In genomic region chr7:33757563-33758165, GRCh38 we compare ENCODE assay signal across 8 cellular contexts.
DNase-seq lines count a peak whose midpoint lies in the region; ATAC-seq and TF ChIP-seq lines count a peak whose summit lies in the region.

No MANE protein-coding gene starts in this region.

- DNase-seq in NCI-H2196 (lab: John Stamatoyannopoulos, UW; ENCODE audit: unreplicated experiment), result peak; percentile 37
- no peak for DNase-seq in NCI-H2196 treated with DMSO at 0.1 percent for 48 hours (lab: John Stamatoyannopoulos, UW; ENCODE audit: unreplicated experiment)
- DNase-seq in HT1080 (ENCODE audit: low read depth), result peak; percentile 24
- DNase-seq in RWPE2 (ENCODE audit: low spot score), result no peak
- peak; percentile 63 for DNase-seq in fibroblast of villous mesenchyme (ENCODE audit: low read depth)
- no peak for DNase-seq in smooth muscle cell (lab: John Stamatoyannopoulos, UW; ENCODE audit: unreplicated experiment)
- no peak for DNase-seq in activated CD8-positive, alpha-beta memory T cell treated with anti-CD3 and anti-CD28 coated beads, Interleukin-2, amount 50 U/mL, for 4 hours

- H4K20me1 ChIP-seq in smooth muscle cell (ENCODE audit: low read depth), result no peaks in the 10 kb centered on the region

- no peaks in the 10 kb centered on the region for H3K4me1 ChIP-seq in RWPE2 (ENCODE audit: insufficient read depth, poor library complexity, severe bottlenecking)
- H3K4me1 ChIP-seq in smooth muscle cell (ENCODE audit: low read depth), result peaks cover 3% of the 10 kb centered on the region

- no peaks in the 10 kb centered on the region for H3K79me2 ChIP-seq in smooth muscle cell (ENCODE audit: low read depth)

- TF ChIP-seq CTCF in RWPE2 (IDR thresholded peaks at IDR 0.05; ENCODE audit: poor library complexity, severe bottlenecking), result peak; percentile 83
- TF ChIP-seq CTCF in fibroblast of villous mesenchyme (IDR thresholded peaks at IDR 0.05; ENCODE audit: insufficient read depth, low read depth, low read length), result peak; percentile 60
- peak; percentile 74 for TF ChIP-seq CTCF in smooth muscle cell (IDR thresholded peaks at IDR 0.05; ENCODE audit: borderline replicate concordance, insufficient read depth, poor library complexity, severe bottlenecking)

- H3K9me3 ChIP-seq in RWPE2 (ENCODE audit: severe bottlenecking), result no peaks in the 10 kb centered on the region
- H3K9me3 ChIP-seq in smooth muscle cell (replicated peaks; ENCODE audit: low read depth), result no peaks in the 10 kb centered on the region

- H3K4me2 ChIP-seq in smooth muscle cell, result no peak overlapping the region

- ATAC-seq in RWPE2 (ENCODE audit: low read depth), result no peak
- no peak for ATAC-seq in GM21390 (IDR thresholded peaks at IDR 0.05; ENCODE audit: unreplicated experiment)

- no peak overlapping the region for H3K9ac ChIP-seq in smooth muscle cell (ENCODE audit: low read depth)

- no peaks in the 10 kb centered on the region for H3K36me3 ChIP-seq in RWPE2 (ENCODE audit: low read depth)
- no peaks in the 10 kb centered on the region for H3K36me3 ChIP-seq in smooth muscle cell (ENCODE audit: low read depth)

- H3K27ac ChIP-seq in RWPE2 (ENCODE audit: poor library complexity, severe bottlenecking) (no peak overlapping the region), smooth muscle cell (ENCODE audit: low read depth) (no peak overlapping the region)

- H2AFZ ChIP-seq in smooth muscle cell (ENCODE audit: low read depth), result no peak overlapping the region

- H3F3A ChIP-seq in smooth muscle cell (ENCODE audit: low read depth), result no peaks in the 10 kb centered on the region

- H3K4me3 ChIP-seq in RWPE2 (ENCODE audit: severe bottlenecking) (no peak overlapping the region), fibroblast of villous mesenchyme (ENCODE audit: low read depth, low read length) (no peak overlapping the region), smooth muscle cell (no peak overlapping the region)

- WGBS in smooth muscle cell (ENCODE audit: low lambda C conversion rate), result 27% methylated on average over 4 of the region's 4 CpGs

- H3K27me3 ChIP-seq in RWPE2 (ENCODE audit: insufficient read depth, poor library complexity, severe bottlenecking), result no peaks in the 10 kb centered on the region
- H3K27me3 ChIP-seq in smooth muscle cell (ENCODE audit: low read depth), result peaks cover 7% of the 10 kb centered on the region

Comparison
In these comparisons a context has a peak if more than half of its experiments do, and no peak if none do; other contexts are left out.
1. DNase-seq: peak in NCI-H2196 (single experiment), HT1080 (single experiment) and fibroblast of villous mesenchyme (single experiment); none in NCI-H2196 treated with DMSO at 0.1 percent for 48 hours (single experiment), RWPE2 (single experiment), smooth muscle cell (single experiment) and activated CD8-positive, alpha-beta memory T cell treated with anti-CD3 and anti-CD28 coated beads, Interleukin-2, amount 50 U/mL, for 4 hours (single experiment).
2. Peak in every context shown above with its lines, with median percentiles within 50 percentile points of each other: CTCF ChIP-seq.